In the genomic region with DNA sequence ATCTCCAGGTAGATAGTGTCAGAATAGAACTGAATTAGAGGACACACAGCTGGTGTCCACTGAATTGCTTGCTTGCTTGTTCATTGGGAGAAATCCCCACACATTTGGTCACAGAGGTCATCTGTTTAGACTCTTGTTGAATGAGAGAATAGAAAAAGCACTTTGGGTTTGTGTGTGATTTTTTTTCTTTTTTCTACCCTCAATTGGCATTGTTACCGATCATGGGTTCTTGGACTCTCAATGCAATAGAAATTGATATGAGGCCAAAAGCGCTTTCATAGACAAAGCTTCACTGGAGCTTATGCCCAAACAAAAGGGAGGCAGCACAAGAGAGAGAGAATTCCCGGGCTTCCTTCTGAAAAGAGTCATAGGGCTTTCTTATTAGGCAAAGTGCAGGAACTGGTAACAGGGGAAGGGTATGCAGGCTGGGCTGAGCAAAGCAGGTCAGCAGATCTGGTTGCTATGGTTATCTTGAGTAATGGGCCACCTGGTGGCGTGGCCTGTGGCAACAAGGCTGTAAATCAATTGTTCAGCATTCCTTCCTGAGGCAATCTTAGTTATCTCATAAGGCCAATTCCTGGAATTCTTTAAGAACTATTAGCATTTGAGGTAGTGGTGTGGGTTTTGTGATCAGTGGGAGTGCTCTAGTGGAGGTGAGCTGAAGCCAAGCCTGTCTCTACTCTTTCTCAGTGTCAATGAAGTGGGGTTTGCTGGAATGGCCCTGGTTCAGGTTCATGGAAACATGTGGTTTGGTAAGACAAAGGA, we compare ENCODE assay signal across 19 cellular contexts. TPM values are rescaled to one million over a fixed set of nuclear protein-coding genes. Genes with fewer than 3 reads are reported as not detected.
DNase-seq lines count a peak whose midpoint lies in the region; ATAC-seq and TF ChIP-seq lines count a peak whose summit lies in the region.
"Had no signal": no experiment of that assay in that cellular context is flagged by ENCODE, and none has a peak within 500 bp of the region (broad histone marks: within the 10 kb centered on the region; RNA-seq: fewer than 3 reads in every experiment).

No MANE protein-coding gene starts in this region.

- H3K36me3 ChIP-seq in HUES64 (ENCODE audit: insufficient read depth, low read length) (no peaks in the 10 kb centered on the region; the same call in 1 of the 2 replicates), kidney epithelial cell (ENCODE audit: control insufficient read depth, insufficient read depth, low read length) (no peaks in the 10 kb centered on the region), smooth muscle cell (ENCODE audit: low read depth) (no peaks in the 10 kb centered on the region), colonic mucosa (no peaks in the 10 kb centered on the region)

- H3K9ac ChIP-seq in HUES64 (ENCODE audit: low read depth, low read length) (no peak overlapping the region; the same call in 1 of the 2 replicates), smooth muscle cell (ENCODE audit: low read depth) (no peak overlapping the region), colonic mucosa (ENCODE audit: low read depth in 2 of 2, low read length in 2 of 2) (no peak overlapping the region)

- WGBS in HUES64, result 86% methylated on average over 4 of the region's 4 CpGs
- WGBS in smooth muscle cell (ENCODE audit: low lambda C conversion rate), result 61% methylated on average over 4 of the region's 4 CpGs

- H3K36me3 Mint-ChIP-seq in activated T-helper 17 cell treated with anti-CD3 and anti-CD28 coated beads, Interleukin-2, amount 50 U/mL, for 72 hours (ENCODE audit: low read depth), result peaks cover 28% of the 10 kb centered on the region

- no peaks in the 10 kb centered on the region for H3K27me3 Mint-ChIP-seq in activated T-helper 17 cell treated with anti-CD3 and anti-CD28 coated beads, Interleukin-2, amount 50 U/mL, for 72 hours
- H3K27me3 Mint-ChIP-seq: activated naive CD4-positive, alpha-beta T cell treated with anti-CD3 and anti-CD28 coated beads, Interleukin-2, amount 50 U/mL, for 24 hours; stimulated activated naive CD8-positive, alpha-beta T cell treated with anti-CD3 and anti-CD28 coated beads, Interleukin-15, amount 100 ng/mL, for 72 hours had no signal

- H3K9me3 Mint-ChIP-seq in activated T-helper 17 cell treated with anti-CD3 and anti-CD28 coated beads, Interleukin-2, amount 50 U/mL, for 72 hours, result peaks cover 3% of the 10 kb centered on the region

- ATAC-seq in activated T-helper 17 cell treated with anti-CD3 and anti-CD28 coated beads, Interleukin-2, amount 50 U/mL, for 72 hours (replicated peaks), result no peak
- ATAC-seq: stimulated activated naive CD8-positive, alpha-beta T cell treated with anti-CD3 and anti-CD28 coated beads, Interleukin-15, amount 100 ng/mL, for 72 hours had no signal

- H3K4me3 ChIP-seq in HUES64 (ENCODE audit: low read length) (no peak overlapping the region), kidney epithelial cell (ENCODE audit: low read depth, low read length) (no peak overlapping the region), smooth muscle cell (no peak overlapping the region), colonic mucosa (no peak overlapping the region)

- H2AFZ ChIP-seq in smooth muscle cell (ENCODE audit: low read depth), result no peak overlapping the region

- H3K4me3 Mint-ChIP-seq in activated T-helper 17 cell treated with anti-CD3 and anti-CD28 coated beads, Interleukin-2, amount 50 U/mL, for 72 hours, result no peak overlapping the region
- H3K4me3 Mint-ChIP-seq: activated naive CD4-positive, alpha-beta T cell treated with anti-CD3 and anti-CD28 coated beads, Interleukin-2, amount 50 U/mL, for 24 hours; CD14-positive monocyte had no signal

- no peaks in the 10 kb centered on the region for H4K20me1 ChIP-seq in smooth muscle cell (ENCODE audit: low read depth)

- H3K27me3 ChIP-seq in HUES64 (ENCODE audit: insufficient read depth, low read length), result no peaks in the 10 kb centered on the region
- no peaks in the 10 kb centered on the region for H3K27me3 ChIP-seq in kidney epithelial cell (ENCODE audit: control insufficient read depth, insufficient read depth, low read length)
- H3K27me3 ChIP-seq in smooth muscle cell (ENCODE audit: low read depth), result no peaks in the 10 kb centered on the region
- no peaks in the 10 kb centered on the region for H3K27me3 ChIP-seq in colonic mucosa

- TF ChIP-seq CTCF in kidney epithelial cell (IDR thresholded peaks at IDR 0.05; ENCODE audit: insufficient read depth, low read length, poor library complexity, severe bottlenecking), result no peak
- no peak for TF ChIP-seq CTCF in smooth muscle cell (IDR thresholded peaks at IDR 0.05; ENCODE audit: borderline replicate concordance, insufficient read depth, poor library complexity, severe bottlenecking)
- TF ChIP-seq CTCF in colonic mucosa (IDR thresholded peaks at IDR 0.05), result no peak

- peak overlapping the region; percentile 79 for H3K27ac ChIP-seq in HUES64 (ENCODE audit: low read depth, low read length)
- peak overlapping the region; percentile 59 for H3K27ac ChIP-seq in smooth muscle cell (ENCODE audit: low read depth)
- no peak overlapping the region for H3K27ac ChIP-seq in colonic mucosa

- peaks cover 32% of the 10 kb centered on the region for H3K4me1 Mint-ChIP-seq in activated T-helper 17 cell treated with anti-CD3 and anti-CD28 coated beads, Interleukin-2, amount 50 U/mL, for 72 hours

- no peak overlapping the region for H3K27ac Mint-ChIP-seq in activated T-helper 17 cell treated with anti-CD3 and anti-CD28 coated beads, Interleukin-2, amount 50 U/mL, for 72 hours
- H3K27ac Mint-ChIP-seq: activated naive CD4-positive, alpha-beta T cell treated with anti-CD3 and anti-CD28 coated beads, Interleukin-2, amount 50 U/mL, for 24 hours had no signal

- H3K79me2 ChIP-seq in smooth muscle cell (ENCODE audit: low read depth), result no peaks in the 10 kb centered on the region

- no peaks in the 10 kb centered on the region for H3F3A ChIP-seq in smooth muscle cell (ENCODE audit: low read depth)

- intact Hi-C loops in colonic mucosa (cut with DNase I), result no loop called here

- DNase-seq in dermis blood vessel endothelial cell (peak; percentile 20), kidney epithelial cell (ENCODE audit: low read depth) (peak; percentile 37), smooth muscle cell (lab: John Stamatoyannopoulos, UW; ENCODE audit: unreplicated experiment) (no peak), NCI-H1436 (lab: John Stamatoyannopoulos, UW) (no peak), colonic mucosa (no peak), GF-D8 (lab: John Stamatoyannopoulos, UW) (no peak)
- DNase-seq: cortex of kidney; GOT3; NCI-H2171; stimulated activated naive CD8-positive, alpha-beta T cell treated with anti-CD3 and anti-CD28 coated beads, Interleukin-15, amount 100 ng/mL, for 72 hours had no signal

- H3K9me3 ChIP-seq in HUES64 (ENCODE audit: insufficient read depth, low read depth, low read length), result peaks cover 13% of the 10 kb centered on the region
- H3K9me3 ChIP-seq in smooth muscle cell (replicated peaks; ENCODE audit: low read depth), result no peaks in the 10 kb centered on the region
- H3K9me3 ChIP-seq in colonic mucosa, result no peaks in the 10 kb centered on the region

- H3K4me1 ChIP-seq in HUES64 (ENCODE audit: insufficient read depth, low read length) (peaks cover 5% of the 10 kb centered on the region; the same call in 1 of the 2 replicates), smooth muscle cell (ENCODE audit: low read depth) (peaks cover 23% of the 10 kb centered on the region), colonic mucosa (no peaks in the 10 kb centered on the region)

- no peak overlapping the region for H3K4me2 ChIP-seq in smooth muscle cell

RNA-seq across cellular contexts. Expression of a gene that starts 5.3 kb away (rescaled TPM):
- polyA plus RNA-seq in HUES64 (2013, experiment 1 of 2), result not detected
- not detected for polyA plus RNA-seq in HUES64 (2013, experiment 2 of 2)
- total RNA-seq in dermis blood vessel endothelial cell, result not detected in 2 replicates
- total RNA-seq in kidney epithelial cell, result not detected in 2 replicates
- total RNA-seq in smooth muscle cell, result not detected in 2 replicates
- polyA plus RNA-seq in smooth muscle cell, result 0.11 and 0.25 TPM in 2 replicates
- not detected for total RNA-seq in activated T-helper 17 cell treated with anti-CD3 and anti-CD28 coated beads, Interleukin-2, amount 50 U/mL, for 72 hours
- total RNA-seq in colonic mucosa, result under 1 TPM; 0.20 to 0.56 TPM
- total RNA-seq: fibroblast of lung, MCF 10A, myocyte, SK-MEL-5 had no signal
- polyA plus RNA-seq: fibroblast of lung, keratinocyte had no signal

RNA-seq across cellular contexts. Expression of a gene that starts 29.9 kb away (rescaled TPM):
- not detected for polyA plus RNA-seq in HUES64 (2013, experiment 1 of 2)
- not detected for polyA plus RNA-seq in HUES64 (2013, experiment 2 of 2)
- total RNA-seq in dermis blood vessel endothelial cell (not detected in 2 replicates), kidney epithelial cell (not detected in 2 replicates), smooth muscle cell (0.31 and 2.2 TPM in 2 replicates), colonic mucosa (1 to 10 TPM; 2.3 to 4.7 TPM)
- 0.31 and 0.96 TPM in 2 replicates for polyA plus RNA-seq in smooth muscle cell
- under 1 TPM; 0.15 to 0.26 TPM for total RNA-seq in activated T-helper 17 cell treated with anti-CD3 and anti-CD28 coated beads, Interleukin-2, amount 50 U/mL, for 72 hours
- total RNA-seq: fibroblast of lung, MCF 10A, SK-MEL-5 had no signal
- polyA plus RNA-seq: fibroblast of lung, keratinocyte had no signal

Comparison
In these comparisons a context has a peak if more than half of its experiments do, and no peak if none do; other contexts are left out.
1. DNase-seq: peak in dermis blood vessel endothelial cell (single experiment) and kidney epithelial cell (single experiment); none in smooth muscle cell (single experiment), NCI-H1436 (single experiment), colonic mucosa (single experiment) and GF-D8 (single experiment).